8 cellular contexts compared by ENCODE assay signal in the genomic region with DNA sequence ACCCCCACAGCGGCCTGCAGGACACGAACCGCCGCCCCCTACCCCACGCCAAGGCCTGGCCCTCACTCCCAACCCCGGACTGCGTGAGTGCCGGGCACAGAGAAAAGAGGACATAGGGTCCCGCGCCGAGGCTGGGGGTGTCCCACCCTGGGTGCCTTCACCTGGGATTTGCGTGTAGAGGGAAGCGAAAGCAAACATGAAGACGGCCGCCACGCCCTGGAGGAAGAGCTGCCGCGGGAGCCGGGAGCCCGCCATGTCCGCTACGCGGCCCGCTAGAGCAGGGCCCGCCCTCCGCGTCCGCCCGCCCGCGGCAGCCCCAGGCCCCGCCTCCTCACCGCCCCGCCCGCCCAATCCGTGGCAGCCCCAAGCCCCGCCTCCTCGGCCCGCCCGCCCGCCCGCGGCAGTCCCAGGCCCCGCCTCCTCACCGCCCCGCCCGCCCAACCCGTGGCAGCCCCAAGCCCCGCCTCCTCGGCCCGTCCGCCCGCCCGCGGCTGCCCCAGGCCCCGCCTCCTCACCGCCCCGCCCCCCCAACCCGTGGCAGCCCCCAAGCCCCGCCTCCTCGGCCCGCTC. TPM values are rescaled to one million over a fixed set of nuclear protein-coding genes. Genes with fewer than 3 reads are reported as not detected.
DNase-seq lines count a peak whose midpoint lies in the region; ATAC-seq and TF ChIP-seq lines count a peak whose summit lies in the region.

A gene with protein sequence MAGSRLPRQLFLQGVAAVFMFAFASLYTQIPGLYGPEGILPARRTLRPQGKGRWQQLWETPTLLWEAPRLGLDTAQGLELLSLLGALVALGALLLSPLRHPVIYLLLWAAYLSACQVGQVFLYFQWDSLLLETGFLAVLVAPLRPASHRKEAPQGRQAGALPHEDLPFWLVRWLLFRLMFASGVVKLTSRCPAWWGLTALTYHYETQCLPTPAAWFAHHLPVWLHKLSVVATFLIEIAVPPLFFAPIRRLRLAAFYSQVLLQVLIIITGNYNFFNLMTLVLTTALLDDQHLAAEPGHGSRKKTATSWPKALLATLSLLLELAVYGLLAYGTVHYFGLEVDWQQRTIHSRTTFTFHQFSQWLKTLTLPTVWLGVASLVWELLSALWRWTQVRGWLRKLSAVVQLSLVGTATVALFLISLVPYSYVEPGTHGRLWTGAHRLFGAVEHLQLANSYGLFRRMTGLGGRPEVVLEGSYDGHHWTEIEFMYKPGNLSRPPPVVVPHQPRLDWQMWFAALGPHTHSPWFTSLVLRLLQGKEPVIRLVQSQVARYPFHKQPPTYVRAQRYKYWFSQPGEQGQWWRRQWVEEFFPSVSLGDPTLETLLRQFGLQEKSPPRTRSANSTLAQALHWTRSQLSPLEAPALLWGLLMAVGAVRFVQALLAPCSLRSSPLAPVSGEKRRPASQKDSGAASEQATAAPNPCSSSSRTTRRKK (minus strand): TSS at position 282 of the 570 bp plus-strand sequence. CDS start 27 bp downstream, at position 255.

- DNase-seq in GM13977 (ENCODE audit: low spot score) (peak; percentile 99), NCI-H345 (lab: John Stamatoyannopoulos, UW) (peak; percentile 92), endodermal cell (peak; percentile 99), medulla oblongata (ENCODE audit: extremely low spot score) (no peak)
- DNase-seq in activated CD8-positive, alpha-beta memory T cell treated with anti-CD3 and anti-CD28 coated beads for 48 hours (ENCODE audit: low read depth in 2 of 3, low spot score in 2 of 3) = peak; percentile 82 to 92 (median 86)
- DNase-seq in stimulated activated CD8-positive, alpha-beta memory T cell treated with anti-CD3 and anti-CD28 coated beads, Interleukin-4, amount 100 ng/mL, for 24 hours (ENCODE audit: low read depth) = peak; percentile 87

- H3K36me3 ChIP-seq in endodermal cell (ENCODE audit: control insufficient read depth, insufficient read depth, low read length) (peaks cover 15% of the 10 kb centered on the region), mucosa of rectum (ENCODE audit: control insufficient read depth in 2 of 2, insufficient read depth in 2 of 2, low read length in 2 of 2) (peaks cover 10 to 12% of the 10 kb centered on the region in 2 donors)

- peak; percentile 64 for ATAC-seq in HG02759 (IDR thresholded peaks at IDR 0.05; ENCODE audit: unreplicated experiment)

- H3K36me3 Mint-ChIP-seq in endodermal cell (ENCODE audit: low read depth) = peaks cover 5% of the 10 kb centered on the region

- no peaks in the 10 kb centered on the region for H3K27me3 Mint-ChIP-seq in endodermal cell (ENCODE audit: insufficient read depth)

- in situ Hi-C loops in GM13977 (cut with MboI; ENCODE audit: low pct_unique_long_range_greater_than_20kb, low sequenced_read_pairs, unreplicated experiment) = no loop called here

- peak within 1 kb of the TSS; percentile 95 for H3K4me3 Mint-ChIP-seq in endodermal cell

- H3K9ac ChIP-seq in endodermal cell (ENCODE audit: extremely low read depth, low read length, poor library complexity, severe bottlenecking) (peak within 1 kb of the TSS; percentile 81), mucosa of rectum (ENCODE audit: low read depth in 1 of 2, low read length in 2 of 2) (peak within 1 kb of the TSS; percentile 71 to 93)

- H3K4me3 ChIP-seq in endodermal cell (ENCODE audit: low read length) (peak within 1 kb of the TSS; percentile 97), mucosa of rectum (ENCODE audit: low read length in 2 of 2) (peak within 1 kb of the TSS; percentile 80 to 96)

- H3K9me3 ChIP-seq in endodermal cell (ENCODE audit: control insufficient read depth, low read length) (no peaks in the 10 kb centered on the region), mucosa of rectum (ENCODE audit: control insufficient read depth in 2 of 2, low read length in 2 of 2) (no peaks in the 10 kb centered on the region)

- H3K27me3 ChIP-seq in endodermal cell (ENCODE audit: control insufficient read depth, insufficient read depth, low read length, poor library complexity, severe bottlenecking) (no peaks in the 10 kb centered on the region), mucosa of rectum (ENCODE audit: control insufficient read depth in 2 of 2, insufficient read depth in 2 of 2, low read length in 2 of 2) (no peaks in the 10 kb centered on the region)

- H3K9me3 Mint-ChIP-seq in endodermal cell = no peaks in the 10 kb centered on the region

- H3K27ac Mint-ChIP-seq in endodermal cell = peak within 1 kb of the TSS; percentile 97

- WGBS in endodermal cell (ENCODE audit: insufficient coverage in 1 of 2, insufficient read length in 1 of 2), 2 experiments = 0% methylated on average over 1 to 43 of the region's 62 CpGs

- TF ChIP-seq CTCF in GM13977 (IDR thresholded peaks at IDR 0.05; ENCODE audit: extremely low read depth, insufficient read depth, missing control alignments) = no peak
- no peak for TF ChIP-seq CTCF in endodermal cell (conservative IDR thresholded peaks at IDR 0.05)

- H3K4me1 ChIP-seq in endodermal cell (ENCODE audit: control insufficient read depth, insufficient read depth, low read length) (peaks cover 8% of the 10 kb centered on the region), mucosa of rectum (ENCODE audit: control insufficient read depth in 2 of 2, insufficient read depth in 2 of 2, low read length in 2 of 2) (peaks cover 14 to 20% of the 10 kb centered on the region in 2 donors)

- H3K4me1 Mint-ChIP-seq in endodermal cell = peaks cover 8% of the 10 kb centered on the region

- H3K27ac ChIP-seq in endodermal cell (ENCODE audit: low read depth, low read length) = peak within 1 kb of the TSS; percentile 94
- H3K27ac ChIP-seq in mucosa of rectum (ENCODE audit: low read depth in 2 of 2, low read length in 2 of 2) = peak within 1 kb of the TSS; percentile 87 to 89

RNA-seq across cellular contexts. Expression of the gene that starts here (rescaled TPM):
- 10 to 100 TPM; 58.8 to 65.2 TPM for total RNA-seq in endodermal cell
- polyA plus RNA-seq in endodermal cell (2013, experiment 1 of 2) = 53.1 TPM
- 43.3 TPM for polyA plus RNA-seq in endodermal cell (2013, experiment 2 of 2)
